8 cellular contexts compared by ENCODE assay signal in the genomic region with DNA sequence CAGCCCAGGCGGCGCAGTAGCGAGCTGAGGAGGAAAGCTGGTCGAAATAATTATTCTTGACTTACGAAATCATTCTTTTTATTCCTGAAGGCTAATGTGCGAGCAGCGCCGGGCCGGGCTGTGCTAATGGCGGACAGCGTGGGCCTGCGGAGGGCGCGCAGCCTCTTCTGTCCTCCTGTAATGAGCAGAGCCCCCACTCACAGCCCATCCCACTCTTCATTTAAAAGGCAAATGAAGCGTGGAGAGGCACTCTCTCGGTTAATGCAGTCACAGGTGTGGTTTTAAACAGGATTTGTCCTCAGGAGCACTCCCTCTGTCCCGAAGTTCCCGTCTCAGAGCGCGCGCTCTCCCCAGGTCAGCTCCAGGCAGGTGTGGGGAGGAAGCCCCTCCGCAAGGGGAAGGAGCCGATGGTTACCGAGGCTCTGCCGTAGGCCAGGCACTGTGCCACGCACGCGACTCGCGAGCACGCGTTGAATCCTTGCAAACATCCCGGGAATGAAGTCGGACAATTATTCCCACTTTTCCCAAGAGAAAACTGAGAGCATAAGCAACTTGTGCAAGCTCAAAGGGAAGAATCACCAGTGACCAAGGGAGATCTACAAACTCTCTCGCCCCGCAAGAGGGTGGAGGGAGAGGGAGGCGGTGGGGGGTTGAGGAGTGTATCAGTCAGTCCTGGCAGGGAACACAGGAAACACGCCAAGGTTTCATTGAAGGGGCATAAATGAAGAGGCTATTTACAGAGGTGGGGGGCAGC. TPM values are rescaled to one million over a fixed set of nuclear protein-coding genes. Genes with fewer than 3 reads are reported as not detected.
DNase-seq lines count a peak whose midpoint lies in the region; ATAC-seq, FAIRE-seq and TF ChIP-seq lines count a peak whose summit lies in the region.

No MANE protein-coding gene starts in this region.

- H3K79me2 ChIP-seq in HepG2 (ENCODE audit: insufficient read depth, low read length): no peaks in the 10 kb centered on the region

- peak overlapping the region; percentile 88 for H3K4me3 Mint-ChIP-seq in T-helper 17 cell
- H3K4me3 Mint-ChIP-seq in type B pancreatic cell: peak overlapping the region; percentile 83

- ATAC-seq in HepG2 (no peak), T-helper 17 cell (peak; percentile 63), GM19467 (IDR thresholded peaks at IDR 0.05; ENCODE audit: unreplicated experiment) (no peak)

- CTCF ChIA-PET in HepG2 (lab: Yijun Ruan, JAX; ENCODE audit: low intra/inter-chr PET ratio, low total read pairs): no interaction called here

- H3K27ac Mint-ChIP-seq in T-helper 17 cell (peak overlapping the region; percentile 37), type B pancreatic cell (peak overlapping the region; percentile 80)

- H3K9me3 ChIP-seq in liver (ENCODE audit: control insufficient read depth in 4 of 4, low read length in 3 of 4): no peaks in the 10 kb centered on the region
- H3K9me3 ChIP-seq in HepG2 (ENCODE audit: low read length): no peaks in the 10 kb centered on the region
- no peaks in the 10 kb centered on the region for H3K9me3 ChIP-seq in T-helper 17 cell (ENCODE audit: control insufficient read depth, low read length, poor library complexity, severe bottlenecking)
- H3K9me3 ChIP-seq in muscle layer of colon (ENCODE audit: low read length): no peaks in the 10 kb centered on the region

- no peak for TF ChIP-seq EP300 in HepG2 (IDR thresholded peaks at IDR 0.05; ENCODE audit: low read depth in 2 of 2, low read length in 2 of 2)
- TF ChIP-seq EP300 in HepG2 (CRISPR knock-in tag; IDR thresholded peaks at IDR 0.05; ENCODE audit: borderline replicate concordance): no peak

- no peaks in the 10 kb centered on the region for H4K20me1 ChIP-seq in HepG2 (ENCODE audit: insufficient read depth, low read length)

- TF ChIP-seq POLR2A in HepG2 (IDR thresholded peaks at IDR 0.05; ENCODE audit: insufficient read depth in 1 of 2, low read depth in 2 of 2, low read length in 2 of 2): no peak

- H3K9me3 Mint-ChIP-seq in type B pancreatic cell: no peaks in the 10 kb centered on the region

- TF ChIP-seq RAD21 in liver (IDR thresholded peaks at IDR 0.05): peak in 1 of 2 donors; percentile 38
- TF ChIP-seq RAD21 in HepG2 (CRISPR knock-in tag; IDR thresholded peaks at IDR 0.05): no peak

- in situ Hi-C loops in HepG2 (cut with HindIII; ENCODE audit: extremely low pct_ligation_motif_present, low pct_unique_long_range_greater_than_20kb) (no loop called here), ACHN (cut with HindIII; ENCODE audit: low pct_ligation_motif_present, low pct_unique_long_range_greater_than_20kb, low sequenced_read_pairs) (no loop called here)

- H3K27me3 Mint-ChIP-seq in T-helper 17 cell (peaks cover 35% of the 10 kb centered on the region), type B pancreatic cell (peaks cover 13% of the 10 kb centered on the region)

- H3K27me3 ChIP-seq in liver (ENCODE audit: control insufficient read depth in 4 of 4, insufficient read depth in 4 of 4, low read length in 3 of 4): no peaks in the 10 kb centered on the region
- peaks cover 3 to 30% of the 10 kb centered on the region in 2 experiments; a peak in 4 of 5 replicates for H3K27me3 ChIP-seq in HepG2 (ENCODE audit: control insufficient read depth in 1 of 2, insufficient read depth in 2 of 2, low read length in 2 of 2)
- no peaks in the 10 kb centered on the region for H3K27me3 ChIP-seq in muscle layer of colon (ENCODE audit: control insufficient read depth in 1 of 2, insufficient read depth in 2 of 2, low read length in 2 of 2)

- DNase-seq in HepG2 (ENCODE audit: low spot score) (no peak), T-helper 17 cell (no peak), epithelial cell of prostate (ENCODE audit: low read depth, low spot score) (no peak), type B pancreatic cell (ENCODE audit: extremely low spot score, unreplicated experiment) (no peak), ACHN (no peak)

- H3K27ac ChIP-seq in liver (ENCODE audit: low read depth in 1 of 2, low read length in 2 of 2): no peak overlapping the region
- H3K27ac ChIP-seq in HepG2 (ENCODE audit: extremely low read length, insufficient read depth, low read length): no peak overlapping the region
- H3K27ac ChIP-seq in epithelial cell of prostate: peak overlapping the region; percentile 10
- peak overlapping the region; percentile 59 for H3K27ac ChIP-seq in muscle layer of colon (ENCODE audit: low read depth, low read length)

- peaks cover 0 to 16% (median 9%) of the 10 kb centered on the region in 4 donors for H3K4me1 ChIP-seq in liver (ENCODE audit: control insufficient read depth in 4 of 4, insufficient read depth in 4 of 4, low read length in 3 of 4)
- peaks cover 53% of the 10 kb centered on the region for H3K4me1 ChIP-seq in HepG2 (ENCODE audit: insufficient read depth, low read length)
- H3K4me1 ChIP-seq in muscle layer of colon (ENCODE audit: insufficient read depth, low read length): peaks cover 19% of the 10 kb centered on the region

- WGBS in liver: 5% methylated on average over 38 of the region's 38 CpGs
- 86% methylated on average over 38 of the region's 38 CpGs for WGBS in HepG2 (ENCODE audit: low lambda C conversion rate)

- POLR2A ChIA-PET in HepG2 (lab: Yijun Ruan, JAX): no interaction called here

- H3K9ac ChIP-seq in liver (ENCODE audit: low read depth in 1 of 2, low read length in 2 of 2) (peak overlapping the region in 1 of 2 donors; percentile 47), HepG2 (ENCODE audit: insufficient read depth, low read depth, low read length) (no peak overlapping the region), muscle layer of colon (ENCODE audit: low read length) (no peak overlapping the region)

- no peak overlapping the region for H2AFZ ChIP-seq in HepG2 (ENCODE audit: low read length)

- BruUV-seq in HepG2 (replicated peaks; lab: Mats Ljungman, UMichigan): no TSS peak

- no peak overlapping the region for H3K4me2 ChIP-seq in HepG2 (ENCODE audit: low read depth, low read length)

- FAIRE-seq in HepG2 (lab: Jason Lieb, UNC): no peak

- TF ChIP-seq CTCF in liver (IDR thresholded peaks at IDR 0.05; ENCODE audit: low read depth, low read length, missing input control): no peak
- TF ChIP-seq CTCF in HepG2 (CRISPR knock-in tag; IDR thresholded peaks at IDR 0.05): no peak
- TF ChIP-seq CTCF in type B pancreatic cell (conservative IDR thresholded peaks at IDR 0.05): no peak

- intact Hi-C loops in HepG2 (cut with micrococcal nuclease; ENCODE audit: unreplicated experiment): no loop called here

- no peaks in the 10 kb centered on the region for H3K36me3 ChIP-seq in liver (ENCODE audit: control insufficient read depth in 4 of 4, insufficient read depth in 3 of 4, low read depth in 1 of 4, low read length in 3 of 4)
- no peaks in the 10 kb centered on the region for H3K36me3 ChIP-seq in HepG2 (replicated peaks in 1 of 2; ENCODE audit: control insufficient read depth in 1 of 2, insufficient read depth in 2 of 2, low read length in 2 of 2)
- H3K36me3 ChIP-seq in muscle layer of colon (ENCODE audit: insufficient read depth, low read length): no peaks in the 10 kb centered on the region

- H3K4me1 Mint-ChIP-seq in T-helper 17 cell (peaks cover 20% of the 10 kb centered on the region), type B pancreatic cell (ENCODE audit: unreplicated experiment) (peaks cover 43% of the 10 kb centered on the region)

- H3K4me3 ChIP-seq in liver (ENCODE audit: low read depth in 1 of 3, low read length in 3 of 3): peak overlapping the region; percentile 52 to 54 (median 52)
- H3K4me3 ChIP-seq in HepG2 (replicated peaks in 1 of 3; ENCODE audit: insufficient read depth in 1 of 3, low read depth in 2 of 3, low read length in 3 of 3): no peak overlapping the region
- H3K4me3 ChIP-seq in muscle layer of colon (ENCODE audit: low read depth in 1 of 2, low read length in 2 of 2): peak overlapping the region; percentile 45 to 75

- H3K36me3 Mint-ChIP-seq in T-helper 17 cell (ENCODE audit: low read depth) (peaks cover 7% of the 10 kb centered on the region), type B pancreatic cell (no peaks in the 10 kb centered on the region)

TF ChIP-seq in liver, 16 proteins besides CTCF, POLR2A, EP300 and RAD21 (continues in another document):
- no peak for TF ChIP-seq EGR1 (IDR thresholded peaks at IDR 0.05; ENCODE audit: low read depth in 2 of 2)
- TF ChIP-seq NR2F2 (IDR thresholded peaks at IDR 0.05): no peak

TF ChIP-seq in HepG2, 621 proteins besides CTCF, POLR2A, EP300 and RAD21 (continues in another document):
- TF ChIP-seq, protein P1, sequence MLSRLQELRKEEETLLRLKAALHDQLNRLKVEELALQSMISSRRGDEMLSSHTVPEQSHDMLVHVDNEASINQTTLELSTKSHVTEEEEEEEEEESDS (CRISPR knock-in tag; IDR thresholded peaks at IDR 0.05; ENCODE audit: borderline replicate concordance): no peak
- no peak for TF ChIP-seq ZBTB38 (CRISPR knock-in tag; IDR thresholded peaks at IDR 0.05)

RNA-seq across cellular contexts. Expression of a gene that starts 35.5 kb away (rescaled TPM):
- 10 to 100 TPM; 17.8 to 28.4 TPM for total RNA-seq in liver
- 10 to 100 TPM in 1 of 2 donors, 1 to 10 TPM in 1; 7.7 to 37.5 TPM for polyA plus RNA-seq in liver
- 16.4 and 18.9 TPM in 2 replicates for total RNA-seq in HepG2 (2016; rRNA removed; fragmentation: Illumina TruSeq; extraction: Trizol)
- total RNA-seq in HepG2 (2016; cell fraction: cytosol; rRNA removed; fragmentation: Illumina TruSeq; extraction: Trizol; ENCODE audit: low read depth): 5.8 and 9.0 TPM in 2 replicates
- 14.6 and 17.0 TPM in 2 replicates for total RNA-seq in HepG2 (2016; cell fraction: insoluble cytoplasmic fraction; rRNA removed; fragmentation: Illumina TruSeq; extraction: Trizol)
- 18.4 and 18.8 TPM in 2 replicates for total RNA-seq in HepG2 (2016; cell fraction: membrane; rRNA removed; fragmentation: Illumina TruSeq; extraction: Trizol)
- 15.4 and 17.1 TPM in 2 replicates for total RNA-seq in HepG2 (2016; cell fraction: nucleus; rRNA removed; fragmentation: Illumina TruSeq; extraction: Trizol)
- 17.1 and 18.6 TPM in 2 replicates for polyA plus RNA-seq in HepG2 (2011; rRNA removed)
- polyA plus RNA-seq in HepG2 (2011; cell fraction: cytosol; rRNA removed): 16.2 and 21.9 TPM in 2 replicates
- 10.7 and 11.5 TPM in 2 replicates for polyA plus RNA-seq in HepG2 (2011; cell fraction: nucleus; rRNA removed)
- polyA plus RNA-seq in HepG2 (2012): 101 and 105 TPM in 2 replicates
- polyA plus RNA-seq in HepG2 (2016; cell fraction: cytosol; fragmentation: Illumina TruSeq; extraction: Trizol; ENCODE audit: low read depth): 25.4 and 26.8 TPM in 2 replicates
- 56.7 and 68.8 TPM in 2 replicates for polyA plus RNA-seq in HepG2 (2016; cell fraction: insoluble cytoplasmic fraction; fragmentation: Illumina TruSeq; extraction: Trizol; ENCODE audit: low read depth)
- polyA plus RNA-seq in HepG2 (2016; cell fraction: membrane; fragmentation: Illumina TruSeq; extraction: Trizol; ENCODE audit: low read depth): 36.3 and 43.5 TPM in 2 replicates
- polyA plus RNA-seq in HepG2 (2016; cell fraction: nucleus; fragmentation: Illumina TruSeq; extraction: Trizol; ENCODE audit: insufficient read depth, low read depth): 49.1 and 59.9 TPM in 2 replicates
- 8.2 and 21.8 TPM in 2 replicates for polyA minus RNA-seq in HepG2 (2011; rRNA and poly(A)+ RNA removed; ENCODE audit: low replicate concordance)
- polyA minus RNA-seq in HepG2 (2011; cell fraction: cytosol; rRNA and poly(A)+ RNA removed): 18.6 and 29.8 TPM in 2 replicates
- polyA minus RNA-seq in HepG2 (2011; cell fraction: nucleus; rRNA and poly(A)+ RNA removed): 20.0 and 35.3 TPM in 2 replicates
- 10 to 100 TPM; 48.6 to 61.0 TPM for total RNA-seq in T-helper 17 cell
- total RNA-seq in type B pancreatic cell (ENCODE audit: low replicate concordance): 66.9 and 69.0 TPM in 2 replicates

Comparison
In these comparisons a context has a peak if more than half of its experiments do, and no peak if none do; other contexts are left out.
1. H3K4me3 ChIP-seq: peak in liver (3 of 3) and muscle layer of colon (2 of 2); none in HepG2 (0 of 3).
2. H3K27ac ChIP-seq: peak in epithelial cell of prostate (single experiment) and muscle layer of colon (single experiment); none in liver (0 of 2) and HepG2 (single experiment).